ENCODE assay signal across 9 cellular contexts in the genomic region with DNA sequence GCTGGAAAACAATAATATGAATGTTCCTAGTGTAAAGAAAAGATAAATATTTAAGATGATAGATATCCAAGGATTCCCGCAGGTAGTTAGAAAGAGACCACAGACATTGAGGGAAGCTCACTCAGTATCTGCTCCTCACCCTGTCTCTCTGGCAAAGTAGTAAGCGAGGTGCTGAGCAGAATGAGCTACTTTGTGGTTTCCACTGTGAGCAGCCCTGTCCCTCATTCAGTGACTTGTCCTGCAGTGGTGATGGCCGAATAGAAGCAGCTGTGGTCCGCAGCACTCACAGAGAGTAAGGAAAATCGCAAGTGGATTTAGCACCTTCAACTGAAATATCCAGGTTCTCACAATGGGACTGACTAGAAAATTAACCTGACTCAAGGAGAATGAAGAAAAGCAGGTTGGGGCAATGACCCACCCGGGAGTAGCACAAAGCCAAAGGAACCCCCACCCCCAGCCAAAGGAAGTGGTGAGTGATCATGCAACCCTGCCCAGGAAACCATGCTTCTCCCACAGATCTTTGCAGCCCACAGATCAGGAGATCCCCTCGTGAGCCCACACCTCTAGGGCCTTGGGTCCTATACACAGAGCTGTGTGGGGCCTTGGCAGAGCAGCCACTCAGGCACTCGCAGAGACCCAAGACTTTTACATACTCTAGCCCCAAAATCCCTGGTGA. TPM values are rescaled to one million over a fixed set of nuclear protein-coding genes. Genes with fewer than 3 reads are reported as not detected.
DNase-seq lines count a peak whose midpoint lies in the region.
"Had no signal": no experiment of that assay in that cellular context is flagged by ENCODE, and none has a peak within 500 bp of the region (broad histone marks: within the 10 kb centered on the region; RNA-seq: fewer than 3 reads in every experiment).

No MANE protein-coding gene starts in this region.

- H3K18ac ChIP-seq in mesendoderm (ENCODE audit: low read length) = no peak overlapping the region

- H3K27ac Mint-ChIP-seq in activated naive CD8-positive, alpha-beta T cell = peak overlapping the region; percentile 47

- no peaks in the 10 kb centered on the region for H3K36me3 ChIP-seq in mesendoderm (ENCODE audit: control insufficient read depth, insufficient read depth, low read length)

- no peak overlapping the region for H3K4me2 ChIP-seq in mesendoderm (ENCODE audit: low read length)

- H3K4me1 Mint-ChIP-seq in activated naive CD8-positive, alpha-beta T cell (ENCODE audit: low read depth) = peaks cover 52% of the 10 kb centered on the region

- no peak overlapping the region for H4K8ac ChIP-seq in mesendoderm (ENCODE audit: low read depth, low read length)

- no peak overlapping the region for H3K27ac ChIP-seq in mesendoderm (ENCODE audit: low read depth, low read length)

- H3K9ac ChIP-seq in mesendoderm (ENCODE audit: low read length) = no peak overlapping the region

- H4K5ac ChIP-seq in mesendoderm (ENCODE audit: low read length) = no peak overlapping the region

- no peak overlapping the region for H3K4ac ChIP-seq in mesendoderm (ENCODE audit: low read depth, low read length)

- H3K36me3 Mint-ChIP-seq in activated naive CD8-positive, alpha-beta T cell = peaks cover 5% of the 10 kb centered on the region

- no peaks in the 10 kb centered on the region for H3K9me3 Mint-ChIP-seq in activated naive CD8-positive, alpha-beta T cell (ENCODE audit: low read depth)

- no peak overlapping the region for H3K4me3 ChIP-seq in mesendoderm (ENCODE audit: low read length)

- H2BK5ac ChIP-seq in mesendoderm (ENCODE audit: low read length) = no peak overlapping the region

- H3K27me3 Mint-ChIP-seq in activated naive CD8-positive, alpha-beta T cell = no peaks in the 10 kb centered on the region

- peak; percentile 33 for DNase-seq in activated gamma-delta T cell treated with Interleukin-2 at 50 U/mL for 16 hours
- DNase-seq in activated gamma-delta T cell (lab: John Stamatoyannopoulos, UW) = no peak
- DNase-seq in SKM-1 (lab: John Stamatoyannopoulos, UW; ENCODE audit: unreplicated experiment) = peak; percentile 31
- peak in 4 of 6 experiments; percentile 1 to 15 (median 4) for DNase-seq in stimulated activated naive CD4-positive, alpha-beta T cell (lab: John Stamatoyannopoulos, UW)
- DNase-seq in mesendoderm = no peak
- DNase-seq in NCI-H2227 (lab: John Stamatoyannopoulos, UW; ENCODE audit: unreplicated experiment) = no peak
- DNase-seq in epidermal melanocyte (ENCODE audit: insufficient read length, low spot score) = no peak
- DNase-seq: NCI-H82 had no signal

- no peak overlapping the region for H2BK120ac ChIP-seq in mesendoderm (ENCODE audit: low read depth, low read length)

- no peak overlapping the region for H3K56ac ChIP-seq in mesendoderm (ENCODE audit: low read length)

- no peaks in the 10 kb centered on the region for H3K27me3 ChIP-seq in mesendoderm (ENCODE audit: insufficient read depth, low read length, poor library complexity)

- H3K4me1 ChIP-seq in mesendoderm (ENCODE audit: control insufficient read depth, low read depth, low read length) = no peaks in the 10 kb centered on the region

- H3K79me1 ChIP-seq in mesendoderm (ENCODE audit: low read length) = no peaks in the 10 kb centered on the region

- H2AK5ac ChIP-seq in mesendoderm (ENCODE audit: low read length) = no peak overlapping the region

- peak overlapping the region; percentile 59 for H3K4me3 Mint-ChIP-seq in activated naive CD8-positive, alpha-beta T cell

- H2BK15ac ChIP-seq in mesendoderm (replicated peaks; ENCODE audit: low read depth) = no peak overlapping the region

- H3K79me2 ChIP-seq in mesendoderm (ENCODE audit: control insufficient read depth, insufficient read depth, low read length) = no peaks in the 10 kb centered on the region

- WGBS in mesendoderm (ENCODE audit: extremely low coverage, insufficient coverage, low lambda C conversion rate) = no CpG with 5 or more reads among the region's 8 CpGs

- H3K23ac ChIP-seq in mesendoderm (ENCODE audit: low read length) = no peak overlapping the region

RNA-seq across cellular contexts. Expression of a gene that starts 21.8 kb away (rescaled TPM):
- 31.4 TPM for polyA plus RNA-seq in mesendoderm (2013, experiment 1 of 2)
- polyA plus RNA-seq in mesendoderm (2013, experiment 2 of 2) = 31.1 TPM

RNA-seq across cellular contexts. Expression of a gene that starts 31.9 kb away (rescaled TPM):
- not detected for polyA plus RNA-seq in mesendoderm (2013, experiment 1 of 2)
- polyA plus RNA-seq in mesendoderm (2013, experiment 2 of 2) = not detected

RNA-seq across cellular contexts. Expression of a gene that starts 45.1 kb away (rescaled TPM):
- 2,947 TPM for polyA plus RNA-seq in mesendoderm (2013, experiment 1 of 2)
- 2,912 TPM for polyA plus RNA-seq in mesendoderm (2013, experiment 2 of 2)

Comparison
In these comparisons a context has a peak if more than half of its experiments do, and no peak if none do; other contexts are left out.
1. DNase-seq: peak in activated gamma-delta T cell treated with Interleukin-2 at 50 U/mL for 16 hours (single experiment), SKM-1 (single experiment) and stimulated activated naive CD4-positive, alpha-beta T cell (4 of 6); none in activated gamma-delta T cell (single experiment), mesendoderm (single experiment), NCI-H2227 (single experiment) and epidermal melanocyte (single experiment).